Comparison of ENCODE assay signal across 15 cellular contexts in the genomic region with DNA sequence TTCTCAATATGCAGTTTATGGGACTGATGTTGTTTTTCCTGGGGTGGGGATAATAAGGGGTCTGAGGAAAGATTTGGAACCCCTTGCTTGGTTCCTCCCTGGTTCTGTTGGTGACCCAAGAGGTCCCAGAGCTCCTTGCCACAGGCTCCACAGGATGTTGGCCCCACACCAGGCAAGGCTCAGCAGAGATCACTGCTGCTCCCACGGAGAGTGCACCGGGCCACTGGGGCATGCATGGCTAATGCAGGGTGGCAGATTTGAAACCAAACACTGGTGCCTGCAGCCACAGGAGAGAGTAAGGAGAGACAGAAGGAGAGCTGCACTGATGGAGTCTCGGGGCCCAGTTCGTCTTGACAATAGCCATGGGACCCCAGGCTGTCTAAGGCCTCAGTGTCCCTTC. TPM values are rescaled to one million over a fixed set of nuclear protein-coding genes. Genes with fewer than 3 reads are reported as not detected.
"Had no signal": no experiment of that assay in that cellular context is flagged by ENCODE, and none has a peak within 500 bp of the region (broad histone marks: within the 10 kb centered on the region; RNA-seq: fewer than 3 reads in every experiment).

No MANE protein-coding gene starts in this region.

- H3K4me3 Mint-ChIP-seq: activated naive CD8-positive, alpha-beta T cell treated with anti-CD3 and anti-CD28 coated beads for 36 hours; memory B cell; natural killer cell treated with Interleukin-12 subunit alpha and Interleukin-12 subunit beta and Interleukin-15 and Interleukin-18, amount 100 ng/mL, for 72 hours; stimulated activated naive CD8-positive, alpha-beta T cell treated with anti-CD3 and anti-CD28 coated beads, Interleukin-15, amount 100 ng/mL, for 72 hours had no signal

- H3K9me3 ChIP-seq: sigmoid colon, spleen, vagina had no signal

- H3K27ac ChIP-seq: brain microvascular endothelial cell had no signal

- H3K9me3 Mint-ChIP-seq: activated naive CD8-positive, alpha-beta T cell treated with anti-CD3 and anti-CD28 coated beads for 36 hours; natural killer cell treated with Interleukin-12 subunit alpha and Interleukin-12 subunit beta and Interleukin-15 and Interleukin-18, amount 100 ng/mL, for 72 hours; stimulated activated naive CD8-positive, alpha-beta T cell treated with anti-CD3 and anti-CD28 coated beads, Interleukin-15, amount 100 ng/mL, for 72 hours had no signal

- H3K27ac Mint-ChIP-seq: activated naive CD8-positive, alpha-beta T cell treated with anti-CD3 and anti-CD28 coated beads for 36 hours; memory B cell; natural killer cell treated with Interleukin-12 subunit alpha and Interleukin-12 subunit beta and Interleukin-15 and Interleukin-18, amount 100 ng/mL, for 72 hours; stimulated activated naive CD8-positive, alpha-beta T cell treated with anti-CD3 and anti-CD28 coated beads, Interleukin-15, amount 100 ng/mL, for 72 hours had no signal

- DNase-seq: activated CD4-positive, alpha-beta T cell treated with anti-CD3 and anti-CD28 coated beads, Interleukin-2, amount 50 U/mL, for 1 hour; activated CD8-positive, alpha-beta memory T cell treated with anti-CD3 and anti-CD28 coated beads for 24 hours; activated naive CD8-positive, alpha-beta T cell treated with anti-CD3 and anti-CD28 coated beads for 36 hours; brain microvascular endothelial cell; left colon; sigmoid colon; spleen; stimulated activated CD4-positive, alpha-beta T cell treated with anti-CD3 and anti-CD28 coated beads, Interleukin-1b, Interleukin-23, amount 100 ng/mL, for 48 hours; stimulated activated naive CD8-positive, alpha-beta T cell treated with anti-CD3 and anti-CD28 coated beads, Interleukin-15, amount 100 ng/mL, for 72 hours; T-helper 9 cell had no signal

- H3K36me3 Mint-ChIP-seq: activated naive CD8-positive, alpha-beta T cell treated with anti-CD3 and anti-CD28 coated beads for 36 hours; memory B cell; natural killer cell treated with Interleukin-12 subunit alpha and Interleukin-12 subunit beta and Interleukin-15 and Interleukin-18, amount 100 ng/mL, for 72 hours had no signal

- H3K27me3 ChIP-seq: brain microvascular endothelial cell, sigmoid colon, spleen, vagina had no signal

- H3K4me1 Mint-ChIP-seq: activated naive CD8-positive, alpha-beta T cell treated with anti-CD3 and anti-CD28 coated beads for 36 hours; memory B cell; stimulated activated naive CD8-positive, alpha-beta T cell treated with anti-CD3 and anti-CD28 coated beads, Interleukin-15, amount 100 ng/mL, for 72 hours had no signal

- H3K27me3 Mint-ChIP-seq: activated naive CD8-positive, alpha-beta T cell treated with anti-CD3 and anti-CD28 coated beads for 36 hours had no signal

- H3K36me3 ChIP-seq: brain microvascular endothelial cell, sigmoid colon, spleen, vagina had no signal

- ATAC-seq: esophagus mucosa; left colon; natural killer cell treated with Interleukin-12 subunit alpha and Interleukin-12 subunit beta and Interleukin-15 and Interleukin-18, amount 100 ng/mL, for 72 hours; stimulated activated naive CD8-positive, alpha-beta T cell treated with anti-CD3 and anti-CD28 coated beads, Interleukin-15, amount 100 ng/mL, for 72 hours had no signal

RNA-seq across cellular contexts. Expression of a gene that starts 2.5 kb away (rescaled TPM):
- total RNA-seq: activated naive CD8-positive, alpha-beta T cell treated with anti-CD3 and anti-CD28 coated beads for 36 hours; fibroblast of villous mesenchyme; natural killer cell treated with Interleukin-12 subunit alpha and Interleukin-12 subunit beta and Interleukin-15 and Interleukin-18, amount 100 ng/mL, for 72 hours had no signal

RNA-seq across cellular contexts. Expression of a gene that starts 37.7 kb away (rescaled TPM):
- total RNA-seq: activated naive CD8-positive, alpha-beta T cell treated with anti-CD3 and anti-CD28 coated beads for 36 hours; natural killer cell treated with Interleukin-12 subunit alpha and Interleukin-12 subunit beta and Interleukin-15 and Interleukin-18, amount 100 ng/mL, for 72 hours had no signal
